Comparison of ENCODE assay signal across 7 cellular contexts in genomic region chr17:49185381-49185780, GRCh38. TPM values are rescaled to one million over a fixed set of nuclear protein-coding genes. Genes with fewer than 3 reads are reported as not detected.
"Had no signal": no experiment of that assay in that cellular context is flagged by ENCODE, and none has a peak within 500 bp of the region (broad histone marks: within the 10 kb centered on the region; RNA-seq: fewer than 3 reads in every experiment).

No MANE protein-coding gene starts in this region.

RNA-seq across cellular contexts. Expression of gene GNGT2, which starts 25.0 kb away (rescaled TPM):
- total RNA-seq: GM23248, H7, HFFc6 had no signal
- polyA plus RNA-seq: GM23248 had no signal

RNA-seq across cellular contexts. Expression of gene ABI3, which starts 25.1 kb away (rescaled TPM):
- total RNA-seq: GM23248, H4 had no signal
- polyA plus RNA-seq: GM23248 had no signal

RNA-seq across cellular contexts. Expression of gene PHOSPHO1, which starts 45.2 kb away (rescaled TPM):
- total RNA-seq: GM23248 had no signal
- polyA plus RNA-seq: GM23248 had no signal

RNA-seq across cellular contexts. Expression of gene B4GALNT2, which starts 52.8 kb away (rescaled TPM):
- total RNA-seq: GM23248, GM23338, H1, H4, H9, HFFc6 had no signal
- polyA plus RNA-seq: GM23248, GM23338, H1 had no signal
